In the genomic region with DNA sequence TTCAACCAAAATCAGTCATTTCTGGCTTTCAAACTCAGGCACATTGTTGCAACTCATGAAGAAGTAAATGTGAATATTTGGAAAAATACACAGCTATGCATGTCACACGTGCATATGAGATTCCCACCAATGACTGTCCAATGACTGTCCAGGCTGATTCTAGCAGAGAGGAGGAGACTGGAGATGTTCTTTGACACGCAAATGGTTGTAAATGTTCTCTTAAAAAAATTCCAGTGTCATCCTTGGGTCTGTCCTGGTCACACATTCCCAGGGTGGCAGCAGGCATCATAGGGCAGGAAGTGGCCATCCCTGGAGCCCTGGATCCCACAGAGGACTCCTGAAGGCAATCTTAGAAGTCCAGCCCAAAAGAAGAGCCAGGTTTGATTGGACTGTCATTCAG, we compare ENCODE assay signal across 24 cellular contexts. TPM values are rescaled to one million over a fixed set of nuclear protein-coding genes. Genes with fewer than 3 reads are reported as not detected.
DNase-seq lines count a peak whose midpoint lies in the region; ATAC-seq and TF ChIP-seq lines count a peak whose summit lies in the region.
"Had no signal": no experiment of that assay in that cellular context is flagged by ENCODE, and none has a peak within 500 bp of the region (broad histone marks: within the 10 kb centered on the region; RNA-seq: fewer than 3 reads in every experiment).

No MANE protein-coding gene starts in this region.

- H3K27me3 ChIP-seq in osteoblast (ENCODE audit: insufficient read depth, low read length) (no peaks in the 10 kb centered on the region), vagina (no peaks in the 10 kb centered on the region)

- H2AFZ ChIP-seq in osteoblast (ENCODE audit: low read length): no peak overlapping the region

- no peaks in the 10 kb centered on the region for H3K79me2 ChIP-seq in osteoblast (ENCODE audit: insufficient read depth, low read length)

- peaks cover 22% of the 10 kb centered on the region for H4K20me1 ChIP-seq in osteoblast (ENCODE audit: insufficient read depth, low read length)
- H4K20me1 ChIP-seq: BLaER1 treated with 17β-estradiol and CSF1 and Interleukin-3, amounts not matched to agents 10 nM and 100 nM had no signal

- H3K9me3 Mint-ChIP-seq in HFFc6: no peaks in the 10 kb centered on the region
- H3K9me3 Mint-ChIP-seq: CD4-positive, CD25-positive, alpha-beta regulatory T cell; CD8-positive, alpha-beta memory T cell had no signal

- no peak overlapping the region for H3K27ac ChIP-seq in osteoblast (ENCODE audit: low read depth, low read length)
- H3K27ac ChIP-seq in vagina: peak overlapping the region; percentile 87
- H3K27ac ChIP-seq: 22Rv1; A549; BLaER1 treated with 17β-estradiol and CSF1 and Interleukin-3, amounts not matched to agents 10 nM and 100 nM had no signal

- intact Hi-C loops in vagina (cut with DNase I): no loop called here

- H3K36me3 ChIP-seq in osteoblast (ENCODE audit: insufficient read depth, low read length) (no peaks in the 10 kb centered on the region), vagina (no peaks in the 10 kb centered on the region)
- H3K36me3 ChIP-seq: BLaER1 treated with 17β-estradiol and CSF1 and Interleukin-3, amounts not matched to agents 10 nM and 100 nM had no signal

- no peaks in the 10 kb centered on the region for H3K9me3 ChIP-seq in osteoblast (ENCODE audit: low read depth, low read length)
- no peaks in the 10 kb centered on the region for H3K9me3 ChIP-seq in vagina
- H3K9me3 ChIP-seq: A549; BLaER1 treated with 17β-estradiol and CSF1 and Interleukin-3, amounts not matched to agents 10 nM and 100 nM had no signal

- TF ChIP-seq POLR2A in vagina (IDR thresholded peaks at IDR 0.05): no peak

- H3K4me3 ChIP-seq in osteoblast (ENCODE audit: insufficient read depth, low read length) (no peak overlapping the region), vagina (no peak overlapping the region)
- H3K4me3 ChIP-seq: A549; BLaER1 treated with 17β-estradiol and CSF1 and Interleukin-3, amounts not matched to agents 10 nM and 100 nM; GM12878 had no signal

- H3K36me3 Mint-ChIP-seq in HFFc6 (ENCODE audit: low read depth): peaks cover 59% of the 10 kb centered on the region
- H3K36me3 Mint-ChIP-seq: CD14-positive monocyte; CD4-positive, alpha-beta memory T cell; CD4-positive, CD25-positive, alpha-beta regulatory T cell; CD8-positive, alpha-beta memory T cell had no signal

- H3K27ac Mint-ChIP-seq in HFFc6: peak overlapping the region; percentile 65
- H3K27ac Mint-ChIP-seq: B cell; CD14-positive monocyte; CD4-positive, alpha-beta memory T cell; CD4-positive, CD25-positive, alpha-beta regulatory T cell; CD8-positive, alpha-beta memory T cell had no signal

- peak; percentile 80 for DNase-seq in EH (ENCODE audit: low read depth)
- DNase-seq in HFFc6: peak; percentile 58
- DNase-seq in osteoblast (ENCODE audit: insufficient read length, low spot score, missing footprints): peak; percentile 15
- DNase-seq in vagina (ENCODE audit: extremely low spot score in 2 of 2): no peak
- no peak for DNase-seq in amygdala (lab: John Stamatoyannopoulos, UW)
- DNase-seq: AML-193; CD4-positive, alpha-beta memory T cell; CD4-positive, CD25-positive, alpha-beta regulatory T cell; CD8-positive, alpha-beta memory T cell; COR-L47; DMS 273 treated with DMSO at 0.1 percent for 48 hours; DMS153; DMS53; DMS79; DND-41; GF-D8 had no signal

- peaks cover 99% of the 10 kb centered on the region; the same call in 1 of the 2 replicates for H3K4me1 Mint-ChIP-seq in HFFc6 (ENCODE audit: low read depth)
- H3K4me1 Mint-ChIP-seq: B cell; CD14-positive monocyte; CD4-positive, alpha-beta memory T cell; CD4-positive, CD25-positive, alpha-beta regulatory T cell; CD8-positive, alpha-beta memory T cell had no signal

- H3K4me1 ChIP-seq in osteoblast (ENCODE audit: insufficient read depth, low read length): peaks cover 5% of the 10 kb centered on the region
- peaks cover 55% of the 10 kb centered on the region for H3K4me1 ChIP-seq in vagina
- H3K4me1 ChIP-seq: A549 had no signal

- ATAC-seq in GM19397 (IDR thresholded peaks at IDR 0.05; ENCODE audit: unreplicated experiment) (no peak), HG02798 (IDR thresholded peaks at IDR 0.05; ENCODE audit: poor library complexity, unreplicated experiment) (no peak)
- ATAC-seq: A549, GM12878 had no signal

- H3K27me3 Mint-ChIP-seq in HFFc6 (ENCODE audit: insufficient read depth): peaks cover 41% of the 10 kb centered on the region
- H3K27me3 Mint-ChIP-seq: CD4-positive, CD25-positive, alpha-beta regulatory T cell had no signal

- TF ChIP-seq CTCF in HFFc6 (IDR thresholded peaks at IDR 0.05) (no peak), osteoblast (IDR thresholded peaks at IDR 0.05; ENCODE audit: extremely low read depth, low read depth, low read length) (no peak), vagina (IDR thresholded peaks at IDR 0.05) (no peak)

- no peak overlapping the region; the same call in 1 of the 2 replicates for H3K4me3 Mint-ChIP-seq in HFFc6
- H3K4me3 Mint-ChIP-seq: B cell; CD14-positive monocyte; CD4-positive, alpha-beta memory T cell; CD4-positive, CD25-positive, alpha-beta regulatory T cell; CD8-positive, alpha-beta memory T cell had no signal

- no peak overlapping the region for H3K4me2 ChIP-seq in osteoblast (ENCODE audit: insufficient read depth, low read length)
- H3K4me2 ChIP-seq: A549; BLaER1 treated with 17β-estradiol and CSF1 and Interleukin-3, amounts not matched to agents 10 nM and 100 nM had no signal

RNA-seq across cellular contexts. Expression of a gene that starts 40.9 kb away (rescaled TPM):
- total RNA-seq in HFFc6 (2021; fragmentation: NEBNext Ultra II Directional; extraction: Animal tissue kit (Norgen Biotek cat#: 25700)): 100 to 1,000 TPM; 127 to 146 (median 137) TPM
- total RNA-seq in osteoblast (9.4 TPM in 2 replicates), vagina (214 TPM)
- total RNA-seq: B cell; CD4-positive, alpha-beta memory T cell; CD4-positive, CD25-positive, alpha-beta regulatory T cell; CD8-positive, alpha-beta memory T cell; GM12878 had no signal

Comparison
In these comparisons a context has a peak if more than half of its experiments do, and no peak if none do; other contexts are left out.
1. DNase-seq: peak in EH (single experiment), HFFc6 (single experiment) and osteoblast (single experiment); none in vagina (0 of 2) and amygdala (0 of 56).
2. RNA of a gene that starts 40.9 kb away (total RNA-seq): 214 TPM in vagina (single experiment) and 127 to 146 TPM in HFFc6; 9.4 TPM in osteoblast; every median in the first group is over 10 times any median in the second.